14 cellular contexts compared by ENCODE assay signal in genomic region chr2:165406053-165406628, GRCh38.
DNase-seq lines count a peak whose midpoint lies in the region; TF ChIP-seq lines count a peak whose summit lies in the region.
"Had no signal": no experiment of that assay in that cellular context is flagged by ENCODE, and none has a peak within 500 bp of the region (broad histone marks: within the 10 kb centered on the region; RNA-seq: fewer than 3 reads in every experiment).

No MANE protein-coding gene starts in this region.

- H3K4me3 ChIP-seq in PC-9, result no peak overlapping the region
- no peak overlapping the region for H3K4me3 ChIP-seq in smooth muscle cell
- H3K4me3 ChIP-seq: heart left ventricle had no signal

- H3K9ac ChIP-seq in smooth muscle cell (ENCODE audit: low read depth), result no peak overlapping the region

- H4K20me1 ChIP-seq in PC-9 (ENCODE audit: insufficient read depth), result no peaks in the 10 kb centered on the region
- no peaks in the 10 kb centered on the region for H4K20me1 ChIP-seq in smooth muscle cell (ENCODE audit: low read depth)

- H3K9me2 ChIP-seq in PC-9 (ENCODE audit: insufficient read depth), result no peaks in the 10 kb centered on the region

- BruUV-seq in PC-9 (replicated peaks; lab: Mats Ljungman, UMichigan), result no TSS peak

- H3K4me1 ChIP-seq in PC-9 (replicated peaks; ENCODE audit: insufficient read depth) (no peaks in the 10 kb centered on the region), smooth muscle cell (ENCODE audit: low read depth) (peaks cover 19% of the 10 kb centered on the region)

- no peaks in the 10 kb centered on the region for H3K79me2 ChIP-seq in PC-9 (ENCODE audit: low read depth)
- H3K79me2 ChIP-seq in smooth muscle cell (ENCODE audit: low read depth), result no peaks in the 10 kb centered on the region

- H3K27me3 ChIP-seq in PC-9 (ENCODE audit: insufficient read depth, low read depth) (no peaks in the 10 kb centered on the region), smooth muscle cell (ENCODE audit: low read depth) (no peaks in the 10 kb centered on the region)
- H3K27me3 ChIP-seq: heart left ventricle had no signal

- 40% methylated on average over 5 of the region's 5 CpGs for WGBS in smooth muscle cell (ENCODE audit: low lambda C conversion rate)

- DNase-seq in NCI-H1417 (lab: John Stamatoyannopoulos, UW) (peak in 2 of 3 experiments; percentile 1 to 9), NCI-H1417 treated with DMSO at 0.1 percent for 48 hours (lab: John Stamatoyannopoulos, UW) (no peak), PC-9 (peak; percentile 35 to 37), glomerular visceral epithelial cell (ENCODE audit: extremely low spot score) (peak; percentile 77), smooth muscle cell (lab: John Stamatoyannopoulos, UW; ENCODE audit: unreplicated experiment) (no peak), inferior parietal cortex (ENCODE audit: extremely low spot score) (no peak), CD1c-positive myeloid dendritic cell (ENCODE audit: extremely low spot score) (no peak)
- DNase-seq in activated T-cell treated with anti-CD3 and anti-CD28 coated beads, Interleukin-2, amount 50 U/mL, for 48 hours, result no peak
- DNase-seq: activated CD4-positive, alpha-beta memory T cell treated with anti-CD3 and anti-CD28 coated beads, Interleukin-2, amount 10 ng/mL, durations not matched to agents 7 days and 5 days; heart left ventricle; KBM-7; NK-92 treated with Interleukin-12 subunit alpha and Interleukin-12 subunit beta, amount 100 ng/mL, for 24 hours; stimulated activated CD4-positive, alpha-beta T cell treated with anti-CD3 and anti-CD28 coated beads, Interleukin-15, amount 100 ng/mL, for 24 hours had no signal

- no peak overlapping the region for H3K4me2 ChIP-seq in PC-9
- peak overlapping the region; percentile 24 for H3K4me2 ChIP-seq in smooth muscle cell

- H3F3A ChIP-seq in PC-9 (ENCODE audit: insufficient read depth, low read depth) (no peaks in the 10 kb centered on the region), smooth muscle cell (ENCODE audit: low read depth) (no peaks in the 10 kb centered on the region)

- H2AFZ ChIP-seq in PC-9 (no peak overlapping the region), smooth muscle cell (ENCODE audit: low read depth) (peak overlapping the region; percentile 60)

- no peaks in the 10 kb centered on the region for H3K9me3 ChIP-seq in PC-9 (ENCODE audit: insufficient read depth, low read depth)
- no peaks in the 10 kb centered on the region for H3K9me3 ChIP-seq in smooth muscle cell (replicated peaks; ENCODE audit: low read depth)
- H3K9me3 ChIP-seq: heart left ventricle had no signal

- intact Hi-C loops in PC-9 (cut with micrococcal nuclease; ENCODE audit: unreplicated experiment), result loop anchor here (2.0 kb wide), 1 partner anchor 389 kb away; the partner anchor contains the start of gene GALNT3

- no peaks in the 10 kb centered on the region for H3K36me3 ChIP-seq in PC-9 (ENCODE audit: low read depth)
- H3K36me3 ChIP-seq in smooth muscle cell (ENCODE audit: low read depth), result no peaks in the 10 kb centered on the region
- H3K36me3 ChIP-seq: heart left ventricle had no signal

- TF ChIP-seq CTCF in PC-9 (conservative IDR thresholded peaks at IDR 0.05) (no peak), smooth muscle cell (IDR thresholded peaks at IDR 0.05; ENCODE audit: borderline replicate concordance, insufficient read depth, poor library complexity, severe bottlenecking) (no peak)

- CTCF ChIA-PET in PC-9 (lab: Charles Lee), result interaction anchor here (0.7 kb wide), 1 partner anchor 468 kb away, joined by 3 read pairs; no protein-coding TSS in a partner anchor

- no peak overlapping the region for H3K27ac ChIP-seq in PC-9
- no peak overlapping the region for H3K27ac ChIP-seq in smooth muscle cell (ENCODE audit: low read depth)
- H3K27ac ChIP-seq: 22Rv1, heart left ventricle had no signal

- POLR2A ChIA-PET in PC-9 (lab: Charles Lee; ENCODE audit: unreplicated experiment), result interaction anchor here (0.5 to 0.8 kb wide), 2 partner anchors 468 to 778 kb away, joined by 3 to 7 read pairs; no protein-coding TSS in a partner anchor

Comparison
In these comparisons a context has a peak if more than half of its experiments do, and no peak if none do; other contexts are left out.
1. DNase-seq: peak in NCI-H1417 (2 of 3), PC-9 (2 of 2) and glomerular visceral epithelial cell (single experiment); none in NCI-H1417 treated with DMSO at 0.1 percent for 48 hours (single experiment), smooth muscle cell (single experiment), activated T-cell treated with anti-CD3 and anti-CD28 coated beads, Interleukin-2, amount 50 U/mL, for 48 hours (0 of 2), inferior parietal cortex (single experiment) and CD1c-positive myeloid dendritic cell (single experiment).